ENCODE assay signal across 8 cellular contexts in genomic region chr10:72625608-72626443, GRCh38. TPM values are rescaled to one million over a fixed set of nuclear protein-coding genes. Genes with fewer than 3 reads are reported as not detected.
A peak's percentile ranks its signal among the peaks of the same experiment; 100 is the strongest.
DNase-seq lines count a peak whose midpoint lies in the region; ATAC-seq and TF ChIP-seq lines count a peak whose summit lies in the region.

A gene with protein sequence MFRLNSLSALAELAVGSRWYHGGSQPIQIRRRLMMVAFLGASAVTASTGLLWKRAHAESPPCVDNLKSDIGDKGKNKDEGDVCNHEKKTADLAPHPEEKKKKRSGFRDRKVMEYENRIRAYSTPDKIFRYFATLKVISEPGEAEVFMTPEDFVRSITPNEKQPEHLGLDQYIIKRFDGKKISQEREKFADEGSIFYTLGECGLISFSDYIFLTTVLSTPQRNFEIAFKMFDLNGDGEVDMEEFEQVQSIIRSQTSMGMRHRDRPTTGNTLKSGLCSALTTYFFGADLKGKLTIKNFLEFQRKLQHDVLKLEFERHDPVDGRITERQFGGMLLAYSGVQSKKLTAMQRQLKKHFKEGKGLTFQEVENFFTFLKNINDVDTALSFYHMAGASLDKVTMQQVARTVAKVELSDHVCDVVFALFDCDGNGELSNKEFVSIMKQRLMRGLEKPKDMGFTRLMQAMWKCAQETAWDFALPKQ (minus strand): TSS chr10:72626079. CDS start chr10:72566793, 59,286 bp downstream.

- H3K4me3 ChIP-seq in CD8-positive, alpha-beta T cell (ENCODE audit: low read depth, low read length): peak within 1 kb of the TSS; percentile 91

- H3K27me3 Mint-ChIP-seq in CD8-positive, alpha-beta T cell (ENCODE audit: low read depth): no peaks in the 10 kb centered on the region

- no peaks in the 10 kb centered on the region for H3K36me3 ChIP-seq in CD8-positive, alpha-beta T cell (ENCODE audit: insufficient read depth, low read length)

- H3K27ac ChIP-seq in CD8-positive, alpha-beta T cell (ENCODE audit: low read depth, low read length): peak within 1 kb of the TSS; percentile 64

- ATAC-seq in CD8-positive, alpha-beta T cell: peak; percentile 99
- ATAC-seq in GM19467 (IDR thresholded peaks at IDR 0.05; ENCODE audit: unreplicated experiment): peak; percentile 95

- H3K4me1 ChIP-seq in CD8-positive, alpha-beta T cell (ENCODE audit: insufficient read depth, low read length): peaks cover 11% of the 10 kb centered on the region

- peak within 1 kb of the TSS; percentile 92 for H3K27ac Mint-ChIP-seq in CD8-positive, alpha-beta T cell

- intact Hi-C loops in CD8-positive, alpha-beta T cell (cut with DNase I, micrococcal nuclease): loop anchor here (1.0 to 10.0 kb wide), 8 partner anchors 66 to 1116 kb away; partner anchors contain the start of genes MCU (in 2 of the 2), DNAJC9 (in 1 of the 2), ECD (in 1 of the 2) and FAM149B1 (in 1 of the 2)

- peaks cover 23% of the 10 kb centered on the region for H3K4me1 Mint-ChIP-seq in CD8-positive, alpha-beta T cell (ENCODE audit: low read depth)

- H3K36me3 Mint-ChIP-seq in CD8-positive, alpha-beta T cell: peaks cover 9% of the 10 kb centered on the region

- POLR2A ChIA-PET in CD8-positive, alpha-beta T cell (lab: Charles Lee): interaction anchor here (1.5 kb wide), 1 partner anchor 66 kb away, joined by 7 read pairs; the partner anchor contains the start of gene MCU

- H3K27me3 ChIP-seq in CD8-positive, alpha-beta T cell (ENCODE audit: insufficient read depth, low read length): no peaks in the 10 kb centered on the region

- DNase-seq in CD8-positive, alpha-beta T cell: peak; percentile 84 to 95 (median 91)
- DNase-seq in HS-5 (ENCODE audit: low read depth) (peak; percentile 82), lung microvascular endothelial cell (ENCODE audit: low read depth in 2 of 2) (peak; percentile 93)
- DNase-seq in NK-92 treated with Interleukin-12 subunit alpha and Interleukin-12 subunit beta, amount 100 ng/mL, for 24 hours (lab: John Stamatoyannopoulos, UW): peak; percentile 88
- peak; percentile 95 for DNase-seq in activated CD8-positive, alpha-beta memory T cell treated with anti-CD3 and anti-CD28 coated beads for 24 hours
- peak; percentile 90 for DNase-seq in effector CD8-positive, alpha-beta T cell (lab: John Stamatoyannopoulos, UW)
- DNase-seq in stimulated activated CD4-positive, alpha-beta T cell treated with anti-CD3 and anti-CD28 coated beads, TNF-alpha, amount 100 ng/mL, for 48 hours (ENCODE audit: low read depth in 3 of 3): peak; percentile 88 to 97 (median 91)

- no peak for TF ChIP-seq CTCF in CD8-positive, alpha-beta T cell (IDR thresholded peaks at IDR 0.05)

- H3K4me3 Mint-ChIP-seq in CD8-positive, alpha-beta T cell: peak within 1 kb of the TSS; percentile 98

- CTCF ChIA-PET in CD8-positive, alpha-beta T cell (lab: Charles Lee): interaction anchor here (1.6 to 1.9 kb wide), 2 partner anchors 11 to 261 kb away, joined by 4 to 5 read pairs; no protein-coding TSS in a partner anchor

- H3K9me3 ChIP-seq in CD8-positive, alpha-beta T cell (ENCODE audit: low read length): no peaks in the 10 kb centered on the region

- H3K9me3 Mint-ChIP-seq in CD8-positive, alpha-beta T cell: no peaks in the 10 kb centered on the region

RNA-seq across cellular contexts. Expression of the gene that starts here (rescaled TPM):
- total RNA-seq in CD8-positive, alpha-beta T cell: 10 to 100 TPM in 1 of 2 experiments, 1 to 10 TPM in 1; 8.2 to 11.3 TPM
- total RNA-seq in lung microvascular endothelial cell: 28.3 and 30.4 TPM in 2 replicates

Comparison
In these comparisons a context has a peak if more than half of its experiments do, and no peak if none do; other contexts are left out.
1. Peak in every context shown above with its lines: DNase-seq, ATAC-seq, H3K4me3 ChIP-seq and H3K27ac ChIP-seq.